8 cellular contexts compared by ENCODE assay signal in genomic region chrX:66076801-66077200, GRCh38. TPM values are rescaled to one million over a fixed set of nuclear protein-coding genes. Genes with fewer than 3 reads are reported as not detected.
"Had no signal": no experiment of that assay in that cellular context is flagged by ENCODE, and none has a peak within 500 bp of the region (broad histone marks: within the 10 kb centered on the region; RNA-seq: fewer than 3 reads in every experiment).

No MANE protein-coding gene starts in this region.

- H3K36me3 Mint-ChIP-seq: IgD-negative memory B cell had no signal

- ATAC-seq: GM23338 had no signal

- H3K4me3 Mint-ChIP-seq: GM23338, H9 had no signal

- H3K4me2 ChIP-seq: GM23338 had no signal

- FAIRE-seq: H1, H54, HTR-8/SVneo had no signal

- H3K27ac Mint-ChIP-seq: GM23338, H9, IgD-negative memory B cell had no signal

- H3K4me3 ChIP-seq: GM23338 had no signal

- H3K9me3 Mint-ChIP-seq: IgD-negative memory B cell had no signal

- DNase-seq: H9, HCEC 1CT, KG1 had no signal

- H2AFZ ChIP-seq: GM23338 had no signal

- H3K4me1 Mint-ChIP-seq: GM23338, H9 had no signal

RNA-seq across cellular contexts. Expression of gene VSIG4, which starts 36.9 kb away (rescaled TPM):
- polyA plus RNA-seq: GM23338, H1, IgD-negative memory B cell had no signal
